In the genomic region with DNA sequence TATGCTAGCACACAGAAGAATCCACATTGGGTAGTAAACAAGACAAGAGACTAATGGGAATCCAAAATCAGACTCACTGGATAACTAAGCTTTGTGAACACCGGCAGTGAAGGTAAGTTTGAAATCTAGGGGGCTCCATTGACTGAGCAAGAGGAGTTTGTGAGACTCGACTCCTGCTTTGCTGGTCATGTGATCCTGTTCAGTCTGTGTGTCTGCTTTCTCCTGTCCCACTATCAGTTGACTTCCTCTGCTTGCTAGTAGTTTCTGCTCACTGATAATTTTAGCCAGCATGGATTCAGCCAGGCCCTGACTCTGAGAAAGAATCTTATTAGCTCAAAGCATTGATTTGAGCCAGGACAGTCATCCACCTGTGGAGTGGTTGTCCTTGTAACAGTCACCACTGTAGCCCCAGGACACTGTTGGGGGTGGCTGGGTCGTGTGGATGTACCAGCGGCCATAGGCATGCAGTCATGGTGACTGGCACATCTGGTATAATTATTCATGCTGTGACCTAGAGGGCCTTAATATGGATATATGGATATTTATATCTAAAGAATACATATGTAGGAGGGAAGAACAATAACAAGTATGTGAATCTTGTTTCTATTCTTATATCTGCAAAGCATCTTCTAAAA, we compare ENCODE assay signal across 2 cellular contexts.
TF ChIP-seq lines count a peak whose summit lies in the region.

No MANE protein-coding gene starts in this region.

TF ChIP-seq in H1, 55 proteins besides CTCF, POLR2A, EP300 and RAD21:
- TF ChIP-seq JUN (IDR thresholded peaks at IDR 0.05; ENCODE audit: low read depth, low read length): no peak
- TF ChIP-seq EGR1 (IDR thresholded peaks at IDR 0.05; ENCODE audit: borderline replicate concordance, low read depth, low read length): no peak
- TF ChIP-seq ATF3 (IDR thresholded peaks at IDR 0.05; ENCODE audit: insufficient read depth, low read depth, low read length): no peak
- TF ChIP-seq SP1 (IDR thresholded peaks at IDR 0.05; ENCODE audit: low read depth, low read length): no peak
- no peak for TF ChIP-seq TBP (IDR thresholded peaks at IDR 0.05; ENCODE audit: low read depth, low read length)
- no peak for TF ChIP-seq TEAD4 (IDR thresholded peaks at IDR 0.05; ENCODE audit: low read depth, low read length)
- TF ChIP-seq RFX5 (IDR thresholded peaks at IDR 0.05; ENCODE audit: borderline replicate concordance, low read depth, low read length): no peak
- no peak for TF ChIP-seq BRCA1 (IDR thresholded peaks at IDR 0.05; ENCODE audit: low read depth, low read length)

TF ChIP-seq in neural cell, 6 proteins besides CTCF, POLR2A, EP300 and RAD21:
- TF ChIP-seq TAF1 (IDR thresholded peaks at IDR 0.05; ENCODE audit: low read depth) (no peak), EZH2 (IDR thresholded peaks at IDR 0.05; ENCODE audit: borderline replicate concordance, insufficient read depth, low read length, poor library complexity, severe bottlenecking) (no peak), SMC3 (conservative IDR thresholded peaks at IDR 0.05; ENCODE audit: poor library complexity) (no peak), MXI1 (conservative IDR thresholded peaks at IDR 0.05; ENCODE audit: poor library complexity, severe bottlenecking) (no peak), POLR2AphosphoS5 (IDR thresholded peaks at IDR 0.05) (no peak)
- TF ChIP-seq, protein P1, sequence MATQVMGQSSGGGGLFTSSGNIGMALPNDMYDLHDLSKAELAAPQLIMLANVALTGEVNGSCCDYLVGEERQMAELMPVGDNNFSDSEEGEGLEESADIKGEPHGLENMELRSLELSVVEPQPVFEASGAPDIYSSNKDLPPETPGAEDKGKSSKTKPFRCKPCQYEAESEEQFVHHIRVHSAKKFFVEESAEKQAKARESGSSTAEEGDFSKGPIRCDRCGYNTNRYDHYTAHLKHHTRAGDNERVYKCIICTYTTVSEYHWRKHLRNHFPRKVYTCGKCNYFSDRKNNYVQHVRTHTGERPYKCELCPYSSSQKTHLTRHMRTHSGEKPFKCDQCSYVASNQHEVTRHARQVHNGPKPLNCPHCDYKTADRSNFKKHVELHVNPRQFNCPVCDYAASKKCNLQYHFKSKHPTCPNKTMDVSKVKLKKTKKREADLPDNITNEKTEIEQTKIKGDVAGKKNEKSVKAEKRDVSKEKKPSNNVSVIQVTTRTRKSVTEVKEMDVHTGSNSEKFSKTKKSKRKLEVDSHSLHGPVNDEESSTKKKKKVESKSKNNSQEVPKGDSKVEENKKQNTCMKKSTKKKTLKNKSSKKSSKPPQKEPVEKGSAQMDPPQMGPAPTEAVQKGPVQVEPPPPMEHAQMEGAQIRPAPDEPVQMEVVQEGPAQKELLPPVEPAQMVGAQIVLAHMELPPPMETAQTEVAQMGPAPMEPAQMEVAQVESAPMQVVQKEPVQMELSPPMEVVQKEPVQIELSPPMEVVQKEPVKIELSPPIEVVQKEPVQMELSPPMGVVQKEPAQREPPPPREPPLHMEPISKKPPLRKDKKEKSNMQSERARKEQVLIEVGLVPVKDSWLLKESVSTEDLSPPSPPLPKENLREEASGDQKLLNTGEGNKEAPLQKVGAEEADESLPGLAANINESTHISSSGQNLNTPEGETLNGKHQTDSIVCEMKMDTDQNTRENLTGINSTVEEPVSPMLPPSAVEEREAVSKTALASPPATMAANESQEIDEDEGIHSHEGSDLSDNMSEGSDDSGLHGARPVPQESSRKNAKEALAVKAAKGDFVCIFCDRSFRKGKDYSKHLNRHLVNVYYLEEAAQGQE (IDR thresholded peaks at IDR 0.05; ENCODE audit: borderline replicate concordance): no peak
